1 cellular context compared by ENCODE assay signal in the genomic region with DNA sequence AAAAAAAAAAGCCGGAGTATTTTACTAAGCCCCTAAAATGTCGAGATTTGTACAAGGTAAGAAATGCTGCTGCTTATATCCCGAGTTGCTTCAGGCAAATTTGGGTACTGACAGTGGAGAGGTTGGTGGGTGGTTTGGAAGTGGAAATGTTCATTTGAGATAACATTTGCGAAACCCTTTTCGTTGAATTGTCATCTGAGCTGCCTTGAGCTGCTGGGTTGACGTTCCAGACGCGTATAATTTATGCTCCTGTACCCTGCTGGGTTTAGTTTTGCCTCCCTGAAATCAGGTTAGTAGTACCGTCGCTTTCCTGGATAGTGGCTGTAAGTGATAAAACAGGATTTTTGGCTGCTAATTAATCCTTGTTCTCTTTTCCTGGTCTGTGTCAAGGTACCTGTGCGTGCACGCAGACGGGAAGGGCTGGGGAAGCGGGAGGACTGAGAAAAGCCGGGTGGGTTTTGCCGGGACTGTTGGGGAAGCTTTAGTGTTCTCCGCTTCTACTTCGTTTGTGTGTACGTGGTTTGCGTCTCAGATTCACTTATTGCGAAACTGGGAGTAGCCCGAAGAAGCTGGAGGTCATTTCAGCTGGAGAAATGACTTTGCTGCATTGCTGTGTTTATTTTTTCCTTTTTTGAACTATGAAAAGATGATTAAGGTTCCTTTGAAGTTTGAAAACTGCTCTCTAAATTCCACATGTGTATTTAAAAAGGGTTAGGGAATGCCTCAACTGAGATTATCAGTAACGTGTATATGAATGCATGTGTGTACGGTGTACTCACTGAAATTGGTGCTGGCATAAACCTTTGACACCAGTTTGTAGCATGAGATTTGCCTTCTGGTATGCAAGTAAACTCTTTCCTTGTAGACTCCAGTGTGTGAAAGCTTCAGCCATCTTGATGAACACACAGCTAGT.
TF ChIP-seq lines count a peak whose summit lies in the region.

No MANE protein-coding gene starts in this region.

TF ChIP-seq in K562, 482 proteins besides CTCF, POLR2A, EP300 and RAD21 (continued from another document and continues in another):
- TF ChIP-seq CBX5 (IDR thresholded peaks at IDR 0.05; ENCODE audit: borderline replicate concordance, low read depth), result no peak
- no peak for TF ChIP-seq ETV6 (IDR thresholded peaks at IDR 0.05; ENCODE audit: borderline replicate concordance in 1 of 2, low read depth in 2 of 2, low read length in 1 of 2)
- no peak for TF ChIP-seq ETV6 (CRISPR knock-in tag; IDR thresholded peaks at IDR 0.05; ENCODE audit: borderline replicate concordance)
- TF ChIP-seq, protein P1, sequence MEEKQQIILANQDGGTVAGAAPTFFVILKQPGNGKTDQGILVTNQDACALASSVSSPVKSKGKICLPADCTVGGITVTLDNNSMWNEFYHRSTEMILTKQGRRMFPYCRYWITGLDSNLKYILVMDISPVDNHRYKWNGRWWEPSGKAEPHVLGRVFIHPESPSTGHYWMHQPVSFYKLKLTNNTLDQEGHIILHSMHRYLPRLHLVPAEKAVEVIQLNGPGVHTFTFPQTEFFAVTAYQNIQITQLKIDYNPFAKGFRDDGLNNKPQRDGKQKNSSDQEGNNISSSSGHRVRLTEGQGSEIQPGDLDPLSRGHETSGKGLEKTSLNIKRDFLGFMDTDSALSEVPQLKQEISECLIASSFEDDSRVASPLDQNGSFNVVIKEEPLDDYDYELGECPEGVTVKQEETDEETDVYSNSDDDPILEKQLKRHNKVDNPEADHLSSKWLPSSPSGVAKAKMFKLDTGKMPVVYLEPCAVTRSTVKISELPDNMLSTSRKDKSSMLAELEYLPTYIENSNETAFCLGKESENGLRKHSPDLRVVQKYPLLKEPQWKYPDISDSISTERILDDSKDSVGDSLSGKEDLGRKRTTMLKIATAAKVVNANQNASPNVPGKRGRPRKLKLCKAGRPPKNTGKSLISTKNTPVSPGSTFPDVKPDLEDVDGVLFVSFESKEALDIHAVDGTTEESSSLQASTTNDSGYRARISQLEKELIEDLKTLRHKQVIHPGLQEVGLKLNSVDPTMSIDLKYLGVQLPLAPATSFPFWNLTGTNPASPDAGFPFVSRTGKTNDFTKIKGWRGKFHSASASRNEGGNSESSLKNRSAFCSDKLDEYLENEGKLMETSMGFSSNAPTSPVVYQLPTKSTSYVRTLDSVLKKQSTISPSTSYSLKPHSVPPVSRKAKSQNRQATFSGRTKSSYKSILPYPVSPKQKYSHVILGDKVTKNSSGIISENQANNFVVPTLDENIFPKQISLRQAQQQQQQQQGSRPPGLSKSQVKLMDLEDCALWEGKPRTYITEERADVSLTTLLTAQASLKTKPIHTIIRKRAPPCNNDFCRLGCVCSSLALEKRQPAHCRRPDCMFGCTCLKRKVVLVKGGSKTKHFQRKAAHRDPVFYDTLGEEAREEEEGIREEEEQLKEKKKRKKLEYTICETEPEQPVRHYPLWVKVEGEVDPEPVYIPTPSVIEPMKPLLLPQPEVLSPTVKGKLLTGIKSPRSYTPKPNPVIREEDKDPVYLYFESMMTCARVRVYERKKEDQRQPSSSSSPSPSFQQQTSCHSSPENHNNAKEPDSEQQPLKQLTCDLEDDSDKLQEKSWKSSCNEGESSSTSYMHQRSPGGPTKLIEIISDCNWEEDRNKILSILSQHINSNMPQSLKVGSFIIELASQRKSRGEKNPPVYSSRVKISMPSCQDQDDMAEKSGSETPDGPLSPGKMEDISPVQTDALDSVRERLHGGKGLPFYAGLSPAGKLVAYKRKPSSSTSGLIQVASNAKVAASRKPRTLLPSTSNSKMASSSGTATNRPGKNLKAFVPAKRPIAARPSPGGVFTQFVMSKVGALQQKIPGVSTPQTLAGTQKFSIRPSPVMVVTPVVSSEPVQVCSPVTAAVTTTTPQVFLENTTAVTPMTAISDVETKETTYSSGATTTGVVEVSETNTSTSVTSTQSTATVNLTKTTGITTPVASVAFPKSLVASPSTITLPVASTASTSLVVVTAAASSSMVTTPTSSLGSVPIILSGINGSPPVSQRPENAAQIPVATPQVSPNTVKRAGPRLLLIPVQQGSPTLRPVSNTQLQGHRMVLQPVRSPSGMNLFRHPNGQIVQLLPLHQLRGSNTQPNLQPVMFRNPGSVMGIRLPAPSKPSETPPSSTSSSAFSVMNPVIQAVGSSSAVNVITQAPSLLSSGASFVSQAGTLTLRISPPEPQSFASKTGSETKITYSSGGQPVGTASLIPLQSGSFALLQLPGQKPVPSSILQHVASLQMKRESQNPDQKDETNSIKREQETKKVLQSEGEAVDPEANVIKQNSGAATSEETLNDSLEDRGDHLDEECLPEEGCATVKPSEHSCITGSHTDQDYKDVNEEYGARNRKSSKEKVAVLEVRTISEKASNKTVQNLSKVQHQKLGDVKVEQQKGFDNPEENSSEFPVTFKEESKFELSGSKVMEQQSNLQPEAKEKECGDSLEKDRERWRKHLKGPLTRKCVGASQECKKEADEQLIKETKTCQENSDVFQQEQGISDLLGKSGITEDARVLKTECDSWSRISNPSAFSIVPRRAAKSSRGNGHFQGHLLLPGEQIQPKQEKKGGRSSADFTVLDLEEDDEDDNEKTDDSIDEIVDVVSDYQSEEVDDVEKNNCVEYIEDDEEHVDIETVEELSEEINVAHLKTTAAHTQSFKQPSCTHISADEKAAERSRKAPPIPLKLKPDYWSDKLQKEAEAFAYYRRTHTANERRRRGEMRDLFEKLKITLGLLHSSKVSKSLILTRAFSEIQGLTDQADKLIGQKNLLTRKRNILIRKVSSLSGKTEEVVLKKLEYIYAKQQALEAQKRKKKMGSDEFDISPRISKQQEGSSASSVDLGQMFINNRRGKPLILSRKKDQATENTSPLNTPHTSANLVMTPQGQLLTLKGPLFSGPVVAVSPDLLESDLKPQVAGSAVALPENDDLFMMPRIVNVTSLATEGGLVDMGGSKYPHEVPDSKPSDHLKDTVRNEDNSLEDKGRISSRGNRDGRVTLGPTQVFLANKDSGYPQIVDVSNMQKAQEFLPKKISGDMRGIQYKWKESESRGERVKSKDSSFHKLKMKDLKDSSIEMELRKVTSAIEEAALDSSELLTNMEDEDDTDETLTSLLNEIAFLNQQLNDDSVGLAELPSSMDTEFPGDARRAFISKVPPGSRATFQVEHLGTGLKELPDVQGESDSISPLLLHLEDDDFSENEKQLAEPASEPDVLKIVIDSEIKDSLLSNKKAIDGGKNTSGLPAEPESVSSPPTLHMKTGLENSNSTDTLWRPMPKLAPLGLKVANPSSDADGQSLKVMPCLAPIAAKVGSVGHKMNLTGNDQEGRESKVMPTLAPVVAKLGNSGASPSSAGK (IDR thresholded peaks at IDR 0.05), result no peak
- no peak for TF ChIP-seq ZNF780A (CRISPR knock-in tag; IDR thresholded peaks at IDR 0.05)
- no peak for TF ChIP-seq SLC30A9 (CRISPR knock-in tag; IDR thresholded peaks at IDR 0.05)
- TF ChIP-seq, protein P2, sequence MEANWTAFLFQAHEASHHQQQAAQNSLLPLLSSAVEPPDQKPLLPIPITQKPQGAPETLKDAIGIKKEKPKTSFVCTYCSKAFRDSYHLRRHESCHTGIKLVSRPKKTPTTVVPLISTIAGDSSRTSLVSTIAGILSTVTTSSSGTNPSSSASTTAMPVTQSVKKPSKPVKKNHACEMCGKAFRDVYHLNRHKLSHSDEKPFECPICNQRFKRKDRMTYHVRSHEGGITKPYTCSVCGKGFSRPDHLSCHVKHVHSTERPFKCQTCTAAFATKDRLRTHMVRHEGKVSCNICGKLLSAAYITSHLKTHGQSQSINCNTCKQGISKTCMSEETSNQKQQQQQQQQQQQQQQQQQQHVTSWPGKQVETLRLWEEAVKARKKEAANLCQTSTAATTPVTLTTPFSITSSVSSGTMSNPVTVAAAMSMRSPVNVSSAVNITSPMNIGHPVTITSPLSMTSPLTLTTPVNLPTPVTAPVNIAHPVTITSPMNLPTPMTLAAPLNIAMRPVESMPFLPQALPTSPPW (CRISPR knock-in tag; IDR thresholded peaks at IDR 0.05), result no peak
- TF ChIP-seq MXI1 (IDR thresholded peaks at IDR 0.05; ENCODE audit: low read depth, low read length), result no peak
- no peak for TF ChIP-seq ZNF699 (CRISPR knock-in tag; IDR thresholded peaks at IDR 0.05; ENCODE audit: insufficient replicate concordance)
- no peak for TF ChIP-seq SRSF9 (IDR thresholded peaks at IDR 0.05; ENCODE audit: borderline replicate concordance, low read depth, low read length)
- no peak for TF ChIP-seq SNIP1 (IDR thresholded peaks at IDR 0.05; ENCODE audit: low read depth)
- no peak for TF ChIP-seq ZKSCAN3 (CRISPR knock-in tag; IDR thresholded peaks at IDR 0.05)
- TF ChIP-seq NCOA1 (IDR thresholded peaks at IDR 0.05; ENCODE audit: low read depth), result no peak
- TF ChIP-seq ZFPM2 (CRISPR knock-in tag; IDR thresholded peaks at IDR 0.05), result no peak
- no peak for TF ChIP-seq ZNF75A (CRISPR knock-in tag; IDR thresholded peaks at IDR 0.05)
- no peak for TF ChIP-seq NBN (IDR thresholded peaks at IDR 0.05; ENCODE audit: low read depth)
- TF ChIP-seq, protein P3, sequence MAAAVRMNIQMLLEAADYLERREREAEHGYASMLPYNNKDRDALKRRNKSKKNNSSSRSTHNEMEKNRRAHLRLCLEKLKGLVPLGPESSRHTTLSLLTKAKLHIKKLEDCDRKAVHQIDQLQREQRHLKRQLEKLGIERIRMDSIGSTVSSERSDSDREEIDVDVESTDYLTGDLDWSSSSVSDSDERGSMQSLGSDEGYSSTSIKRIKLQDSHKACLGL (CRISPR knock-in tag; IDR thresholded peaks at IDR 0.05; ENCODE audit: borderline replicate concordance, poor library complexity, severe bottlenecking), result no peak
- no peak for TF ChIP-seq TCFL5 (CRISPR knock-in tag; conservative IDR thresholded peaks at IDR 0.05)
- TF ChIP-seq ZNF3 (CRISPR knock-in tag; IDR thresholded peaks at IDR 0.05), result no peak
- no peak for TF ChIP-seq TAF15 (IDR thresholded peaks at IDR 0.05; ENCODE audit: low read depth, low read length)
- TF ChIP-seq, protein P4, sequence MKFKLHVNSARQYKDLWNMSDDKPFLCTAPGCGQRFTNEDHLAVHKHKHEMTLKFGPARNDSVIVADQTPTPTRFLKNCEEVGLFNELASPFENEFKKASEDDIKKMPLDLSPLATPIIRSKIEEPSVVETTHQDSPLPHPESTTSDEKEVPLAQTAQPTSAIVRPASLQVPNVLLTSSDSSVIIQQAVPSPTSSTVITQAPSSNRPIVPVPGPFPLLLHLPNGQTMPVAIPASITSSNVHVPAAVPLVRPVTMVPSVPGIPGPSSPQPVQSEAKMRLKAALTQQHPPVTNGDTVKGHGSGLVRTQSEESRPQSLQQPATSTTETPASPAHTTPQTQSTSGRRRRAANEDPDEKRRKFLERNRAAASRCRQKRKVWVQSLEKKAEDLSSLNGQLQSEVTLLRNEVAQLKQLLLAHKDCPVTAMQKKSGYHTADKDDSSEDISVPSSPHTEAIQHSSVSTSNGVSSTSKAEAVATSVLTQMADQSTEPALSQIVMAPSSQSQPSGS (CRISPR knock-in tag; IDR thresholded peaks at IDR 0.05), result no peak
- TF ChIP-seq, protein P5, sequence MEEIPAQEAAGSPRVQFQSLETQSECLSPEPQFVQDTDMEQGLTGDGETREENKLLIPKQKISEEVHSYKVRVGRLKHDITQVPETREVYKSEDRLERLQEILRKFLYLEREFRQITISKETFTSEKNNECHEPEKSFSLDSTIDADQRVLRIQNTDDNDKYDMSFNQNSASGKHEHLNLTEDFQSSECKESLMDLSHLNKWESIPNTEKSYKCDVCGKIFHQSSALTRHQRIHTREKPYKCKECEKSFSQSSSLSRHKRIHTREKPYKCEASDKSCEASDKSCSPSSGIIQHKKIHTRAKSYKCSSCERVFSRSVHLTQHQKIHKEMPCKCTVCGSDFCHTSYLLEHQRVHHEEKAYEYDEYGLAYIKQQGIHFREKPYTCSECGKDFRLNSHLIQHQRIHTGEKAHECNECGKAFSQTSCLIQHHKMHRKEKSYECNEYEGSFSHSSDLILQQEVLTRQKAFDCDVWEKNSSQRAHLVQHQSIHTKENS (CRISPR knock-in tag; IDR thresholded peaks at IDR 0.05), result no peak
- TF ChIP-seq KDM5B (IDR thresholded peaks at IDR 0.05; ENCODE audit: insufficient replicate concordance, low read depth, low read length), result no peak
- 0 out of 4 replicates have a peak, but pooled peaks of 1 of the 2 experiments have one; percentile 33 for TF ChIP-seq KDM1A (IDR thresholded peaks at IDR 0.05)
- no peak for TF ChIP-seq PRMT5 (CRISPR knock-in tag; IDR thresholded peaks at IDR 0.05)
- TF ChIP-seq, protein P6, sequence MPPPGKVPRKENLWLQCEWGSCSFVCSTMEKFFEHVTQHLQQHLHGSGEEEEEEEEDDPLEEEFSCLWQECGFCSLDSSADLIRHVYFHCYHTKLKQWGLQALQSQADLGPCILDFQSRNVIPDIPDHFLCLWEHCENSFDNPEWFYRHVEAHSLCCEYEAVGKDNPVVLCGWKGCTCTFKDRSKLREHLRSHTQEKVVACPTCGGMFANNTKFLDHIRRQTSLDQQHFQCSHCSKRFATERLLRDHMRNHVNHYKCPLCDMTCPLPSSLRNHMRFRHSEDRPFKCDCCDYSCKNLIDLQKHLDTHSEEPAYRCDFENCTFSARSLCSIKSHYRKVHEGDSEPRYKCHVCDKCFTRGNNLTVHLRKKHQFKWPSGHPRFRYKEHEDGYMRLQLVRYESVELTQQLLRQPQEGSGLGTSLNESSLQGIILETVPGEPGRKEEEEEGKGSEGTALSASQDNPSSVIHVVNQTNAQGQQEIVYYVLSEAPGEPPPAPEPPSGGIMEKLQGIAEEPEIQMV (tag; conservative IDR thresholded peaks at IDR 0.05; ENCODE audit: low read depth), result no peak
- TF ChIP-seq NELFE (IDR thresholded peaks at IDR 0.05; ENCODE audit: insufficient read depth, insufficient read length), result no peak
- TF ChIP-seq SIX5 (IDR thresholded peaks at IDR 0.05; ENCODE audit: borderline replicate concordance in 1 of 2, insufficient read depth in 1 of 2, low read depth in 1 of 2, low read length in 2 of 2), result no peak
- peak; percentile 37 to 47; a peak in 1 of 4 replicates for TF ChIP-seq RCOR1 (IDR thresholded peaks at IDR 0.05; ENCODE audit: borderline replicate concordance in 1 of 2, low read depth in 2 of 2, low read length in 2 of 2)
- TF ChIP-seq, protein P7, sequence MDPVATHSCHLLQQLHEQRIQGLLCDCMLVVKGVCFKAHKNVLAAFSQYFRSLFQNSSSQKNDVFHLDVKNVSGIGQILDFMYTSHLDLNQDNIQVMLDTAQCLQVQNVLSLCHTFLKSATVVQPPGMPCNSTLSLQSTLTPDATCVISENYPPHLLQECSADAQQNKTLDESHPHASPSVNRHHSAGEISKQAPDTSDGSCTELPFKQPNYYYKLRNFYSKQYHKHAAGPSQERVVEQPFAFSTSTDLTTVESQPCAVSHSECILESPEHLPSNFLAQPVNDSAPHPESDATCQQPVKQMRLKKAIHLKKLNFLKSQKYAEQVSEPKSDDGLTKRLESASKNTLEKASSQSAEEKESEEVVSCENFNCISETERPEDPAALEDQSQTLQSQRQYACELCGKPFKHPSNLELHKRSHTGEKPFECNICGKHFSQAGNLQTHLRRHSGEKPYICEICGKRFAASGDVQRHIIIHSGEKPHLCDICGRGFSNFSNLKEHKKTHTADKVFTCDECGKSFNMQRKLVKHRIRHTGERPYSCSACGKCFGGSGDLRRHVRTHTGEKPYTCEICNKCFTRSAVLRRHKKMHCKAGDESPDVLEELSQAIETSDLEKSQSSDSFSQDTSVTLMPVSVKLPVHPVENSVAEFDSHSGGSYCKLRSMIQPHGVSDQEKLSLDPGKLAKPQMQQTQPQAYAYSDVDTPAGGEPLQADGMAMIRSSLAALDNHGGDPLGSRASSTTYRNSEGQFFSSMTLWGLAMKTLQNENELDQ (CRISPR knock-in tag; IDR thresholded peaks at IDR 0.05; ENCODE audit: borderline replicate concordance), result no peak
- TF ChIP-seq ZBTB8A (IDR thresholded peaks at IDR 0.05; ENCODE audit: partially characterized antibody), result no peak
- TF ChIP-seq ATF1 (CRISPR knock-in tag; IDR thresholded peaks at IDR 0.05), result no peak
- TF ChIP-seq ATF1 (tag; IDR thresholded peaks at IDR 0.05), result 0 out of 2 replicates have a peak, but pooled peaks have one; percentile 44
